8 cellular contexts compared by ENCODE assay signal in genomic region chr10:62048473-62048872, GRCh38.
DNase-seq lines count a peak whose midpoint lies in the region; ATAC-seq and TF ChIP-seq lines count a peak whose summit lies in the region.

No MANE protein-coding gene starts in this region.

- no peak overlapping the region for H3K56ac ChIP-seq in H9 (ENCODE audit: insufficient read length, low read depth, low read length)

- peaks cover 4% of the 10 kb centered on the region for H3K23me2 ChIP-seq in H9 (ENCODE audit: insufficient read length, low read depth, low read length, poor library complexity, severe bottlenecking)

- no peaks in the 10 kb centered on the region for H3K79me2 ChIP-seq in H9 (ENCODE audit: insufficient read depth, low read length)

- DNase-seq in GM06990 (ENCODE audit: extremely low read depth, insufficient read length) (no peak), foreskin keratinocyte (no peak), gastrocnemius medialis (no peak), NCI-H2171 treated with DMSO at 0.1 percent for 48 hours (lab: John Stamatoyannopoulos, UW) (no peak), activated gamma-delta T cell (lab: John Stamatoyannopoulos, UW) (no peak), NCI-H1092 (lab: John Stamatoyannopoulos, UW) (no peak), H9 (no peak)
- DNase-seq in activated CD4-positive, alpha-beta memory T cell treated with anti-CD3 and anti-CD28 coated beads for 36 hours, result no peak

- H3K27ac ChIP-seq in foreskin keratinocyte (peak overlapping the region; percentile 82), gastrocnemius medialis (peak overlapping the region; percentile 95 to 99 (median 96)), H9 (ENCODE audit: insufficient read length, low read depth, low read length) (no peak overlapping the region)

- H3T11ph ChIP-seq in H9 (ENCODE audit: low read length), result no peak overlapping the region

- H3K9me3 ChIP-seq in gastrocnemius medialis, result no peaks in the 10 kb centered on the region
- no peaks in the 10 kb centered on the region for H3K9me3 ChIP-seq in H9 (ENCODE audit: control insufficient read depth, low read depth, low read length)

- H3K4ac ChIP-seq in H9 (ENCODE audit: low read depth, low read length), result no peak overlapping the region

- H2BK15ac ChIP-seq in H9 (ENCODE audit: low read depth, low read length), result no peak overlapping the region

- no peak overlapping the region for H3K9ac ChIP-seq in H9 (ENCODE audit: extremely low read depth, insufficient read length, low read length)

- peaks cover 64% of the 10 kb centered on the region for H3K36me3 Mint-ChIP-seq in activated CD4-positive, alpha-beta memory T cell treated with anti-CD3 and anti-CD28 coated beads for 36 hours
- no peaks in the 10 kb centered on the region; a peak in 1 of 7 replicates for H3K36me3 Mint-ChIP-seq in H9 (ENCODE audit: insufficient read depth in 1 of 3, low read depth in 3 of 3)

- H2AK5ac ChIP-seq in H9 (ENCODE audit: insufficient read length, low read length), result no peak overlapping the region

- no peaks in the 10 kb centered on the region for H3K27me3 Mint-ChIP-seq in activated CD4-positive, alpha-beta memory T cell treated with anti-CD3 and anti-CD28 coated beads for 36 hours
- H3K27me3 Mint-ChIP-seq in H9 (ENCODE audit: low read depth), result peaks cover 26% of the 10 kb centered on the region

- no peaks in the 10 kb centered on the region for H3K9me3 Mint-ChIP-seq in activated CD4-positive, alpha-beta memory T cell treated with anti-CD3 and anti-CD28 coated beads for 36 hours
- H3K9me3 Mint-ChIP-seq in H9, result no peaks in the 10 kb centered on the region; a peak in 1 of 5 replicates

- no peak overlapping the region for H2BK20ac ChIP-seq in H9 (ENCODE audit: low read depth, low read length, poor library complexity, severe bottlenecking)

- in situ Hi-C loops in gastrocnemius medialis (cut with MboI; ENCODE audit: low sequenced_read_pairs in 4 of 4), result loop anchor here in 1 of 4 donors (25.0 kb wide), 1 partner anchor 1064 kb away; no protein-coding TSS in a partner anchor

- H4K91ac ChIP-seq in H9 (ENCODE audit: insufficient read length, low read depth, low read length), result no peak overlapping the region

- no peak overlapping the region for H3K14ac ChIP-seq in H9 (ENCODE audit: insufficient read depth, low read length)

- H3K4me2 ChIP-seq in H9 (ENCODE audit: insufficient read depth, insufficient read length, low read length), result no peak overlapping the region

- TF ChIP-seq POLR2A in gastrocnemius medialis (IDR thresholded peaks at IDR 0.05), result no peak

- TF ChIP-seq CTCF in GM06990 (IDR thresholded peaks at IDR 0.05; ENCODE audit: insufficient read depth, low read length, poor library complexity, severe bottlenecking) (no peak), foreskin keratinocyte (conservative IDR thresholded peaks at IDR 0.05) (no peak), gastrocnemius medialis (IDR thresholded peaks at IDR 0.05 in 4 of 5, conservative IDR thresholded peaks at IDR 0.05 in 1 of 5) (no peak), H9 (conservative IDR thresholded peaks at IDR 0.05) (no peak)

- peaks cover 66% of the 10 kb centered on the region for H3K4me1 ChIP-seq in foreskin keratinocyte
- peaks cover 40 to 50% of the 10 kb centered on the region in 2 donors for H3K4me1 ChIP-seq in gastrocnemius medialis
- peaks cover 6% of the 10 kb centered on the region; the same call in 1 of the 2 replicates for H3K4me1 ChIP-seq in H9 (ENCODE audit: insufficient read depth, low read length)

- H3K4me1 Mint-ChIP-seq in activated CD4-positive, alpha-beta memory T cell treated with anti-CD3 and anti-CD28 coated beads for 36 hours (ENCODE audit: low read depth), result peaks cover 71% of the 10 kb centered on the region
- peaks cover 44 to 49% of the 10 kb centered on the region in 2 experiments for H3K4me1 Mint-ChIP-seq in H9

- H2BK12ac ChIP-seq in H9 (ENCODE audit: insufficient read length, low read depth, low read length), result no peak overlapping the region

- no peak overlapping the region for H2BK5ac ChIP-seq in H9 (ENCODE audit: insufficient read length, low read length)

- no peaks in the 10 kb centered on the region for H3K27me3 ChIP-seq in GM06990 (replicated peaks; ENCODE audit: control insufficient read depth, insufficient read depth, low read length)
- no peaks in the 10 kb centered on the region for H3K27me3 ChIP-seq in foreskin keratinocyte
- no peaks in the 10 kb centered on the region for H3K27me3 ChIP-seq in gastrocnemius medialis
- no peaks in the 10 kb centered on the region for H3K27me3 ChIP-seq in H9 (ENCODE audit: insufficient read depth, low read length)

- H3K4me3 ChIP-seq in GM06990 (replicated peaks; ENCODE audit: low read depth, low read length) (peak overlapping the region; percentile 69), gastrocnemius medialis (peak overlapping the region; percentile 70 to 79 (median 74))

- no peak overlapping the region for H3K23ac ChIP-seq in H9 (ENCODE audit: insufficient read length, low read depth, low read length)

- ATAC-seq in foreskin keratinocyte, result no peak
- ATAC-seq in gastrocnemius medialis, result no peak

- H4K8ac ChIP-seq in H9 (replicated peaks; ENCODE audit: insufficient read length, low read depth, low read length), result no peak overlapping the region

- peak overlapping the region; percentile 94 for H3K4me3 Mint-ChIP-seq in activated CD4-positive, alpha-beta memory T cell treated with anti-CD3 and anti-CD28 coated beads for 36 hours
- no peak overlapping the region for H3K4me3 Mint-ChIP-seq in H9

- H3K36me3 ChIP-seq in GM06990 (ENCODE audit: control insufficient read depth, insufficient read depth, low read length), result peaks cover 9% of the 10 kb centered on the region
- peaks cover 0 to 31% of the 10 kb centered on the region in 2 donors for H3K36me3 ChIP-seq in gastrocnemius medialis

- H4K5ac ChIP-seq in H9 (ENCODE audit: insufficient read length, low read depth, low read length), result no peak overlapping the region

- CTCF ChIA-PET in activated CD4-positive, alpha-beta memory T cell treated with anti-CD3 and anti-CD28 coated beads for 36 hours (lab: Charles Lee), result interaction anchor here (0.7 to 7.4 kb wide), 9 partner anchors 10 to 196 kb away, joined by 3 to 51 read pairs (median 6); no protein-coding TSS in a partner anchor

- no CpG with 5 or more reads among the region's 5 CpGs for WGBS in H9 (ENCODE audit: extremely low coverage, insufficient read length, low lambda C conversion rate)

- H2AFZ ChIP-seq in H9 (ENCODE audit: low read length), result no peak overlapping the region

- intact Hi-C loops in activated CD4-positive, alpha-beta memory T cell treated with anti-CD3 and anti-CD28 coated beads for 36 hours (cut with micrococcal nuclease), result loop anchor here (1.0 to 10.0 kb wide), 8 partner anchors 56 to 1218 kb away; partner anchors contain the start of gene EGR2
- intact Hi-C loops in gastrocnemius medialis (cut with DNase I; ENCODE audit: low total_unique reads), result loop anchor here (2.0 to 10.0 kb wide), 7 partner anchors 20 to 1106 kb away; partner anchors contain the start of gene RHOBTB1

- no peaks in the 10 kb centered on the region for H3K79me1 ChIP-seq in H9 (ENCODE audit: insufficient read depth, low read depth, low read length, poor library complexity, severe bottlenecking)

- peak overlapping the region; percentile 96 for H3K27ac Mint-ChIP-seq in activated CD4-positive, alpha-beta memory T cell treated with anti-CD3 and anti-CD28 coated beads for 36 hours
- no peak overlapping the region for H3K27ac Mint-ChIP-seq in H9

- POLR2A ChIA-PET in activated CD4-positive, alpha-beta memory T cell treated with anti-CD3 and anti-CD28 coated beads for 36 hours (lab: Charles Lee), result interaction anchor here (0.9 to 10.5 kb wide), 24 partner anchors 10 to 1219 kb away, joined by 3 to 268 read pairs (median 10); partner anchors contain the start of gene ARID5B

- H4K20me1 ChIP-seq in H9 (ENCODE audit: control insufficient read depth, insufficient read depth, insufficient read length), result no peaks in the 10 kb centered on the region

- no peak overlapping the region for H2BK120ac ChIP-seq in H9 (ENCODE audit: low read depth, low read length, poor library complexity, severe bottlenecking)

- no peak overlapping the region for H3K18ac ChIP-seq in H9 (ENCODE audit: insufficient read length, low read depth, low read length)
